Comparison of ENCODE assay signal across 1 cellular context in genomic region chr1:240304466-240304865, GRCh38.
TF ChIP-seq lines count a peak whose summit lies in the region.

No MANE protein-coding gene starts in this region.

TF ChIP-seq in GM23338, 12 proteins besides CTCF, POLR2A, EP300 and RAD21 (continued from another document):
- TF ChIP-seq REST (IDR thresholded peaks at IDR 0.05; ENCODE audit: unreplicated experiment): no peak
- TF ChIP-seq POLR2AphosphoS5 (IDR thresholded peaks at IDR 0.05; ENCODE audit: low read depth): no peak
- TF ChIP-seq EZH2phosphoT487 (IDR thresholded peaks at IDR 0.05; ENCODE audit: unreplicated experiment): no peak
- TF ChIP-seq STAT1 (IDR thresholded peaks at IDR 0.05; ENCODE audit: unreplicated experiment): no peak
- no peak for TF ChIP-seq JUNB (IDR thresholded peaks at IDR 0.05; ENCODE audit: unreplicated experiment)
- TF ChIP-seq ZNF462 (CRISPR knock-in tag; IDR thresholded peaks at IDR 0.05): no peak
- TF ChIP-seq CREB1 (CRISPR knock-in tag; IDR thresholded peaks at IDR 0.05; ENCODE audit: low read depth): no peak
- no peak for TF ChIP-seq ZNF331 (CRISPR knock-in tag; IDR thresholded peaks at IDR 0.05; ENCODE audit: low read depth)
